ENCODE assay signal across 8 cellular contexts in the genomic region with DNA sequence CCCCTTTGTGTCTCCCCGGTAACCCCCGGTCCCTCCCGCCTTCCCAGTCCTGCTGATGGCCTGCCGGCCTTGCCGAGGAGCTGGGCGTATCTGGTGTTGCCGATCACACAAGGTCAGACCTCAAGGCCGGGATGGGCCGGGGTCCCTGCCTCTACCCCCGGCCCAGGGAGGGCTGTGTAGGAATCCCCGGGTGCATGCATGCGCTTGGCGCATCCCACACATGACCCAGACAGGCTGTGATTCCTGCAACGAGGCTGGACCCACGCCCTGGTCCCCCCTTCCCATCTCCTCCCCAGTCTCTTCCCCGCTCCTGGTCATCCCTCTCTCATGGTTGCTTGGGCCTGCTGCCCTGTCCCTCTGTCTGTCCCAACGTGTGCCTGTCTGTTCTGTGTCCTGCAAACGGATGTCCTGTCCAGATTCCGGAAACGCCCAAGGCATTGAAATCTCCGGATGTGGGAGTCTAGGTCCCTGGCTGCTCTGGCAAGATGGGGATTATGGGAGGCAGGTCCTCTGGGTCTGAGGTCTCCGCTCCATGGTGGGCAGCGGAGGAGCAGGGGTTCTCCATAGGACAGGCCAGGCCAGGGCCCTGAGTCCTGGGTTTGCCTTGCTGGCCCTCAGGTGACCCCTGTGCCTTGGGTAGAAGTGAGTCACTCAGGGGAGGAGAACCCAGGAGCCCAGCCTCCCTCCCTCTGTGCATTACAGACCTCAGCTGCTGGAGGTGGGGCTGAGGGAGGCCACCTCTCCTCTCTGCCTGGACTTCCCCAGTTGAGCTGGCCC. TPM values are rescaled to one million over a fixed set of nuclear protein-coding genes. Genes with fewer than 3 reads are reported as not detected.
DNase-seq lines count a peak whose midpoint lies in the region; ATAC-seq and TF ChIP-seq lines count a peak whose summit lies in the region.

No MANE protein-coding gene starts in this region.

- H3K4me1 Mint-ChIP-seq in CD4-positive, CD25-positive, alpha-beta regulatory T cell: peaks cover 3 to 64% (median 33%) of the 10 kb centered on the region in 4 donors
- peaks cover 19% of the 10 kb centered on the region for H3K4me1 Mint-ChIP-seq in activated T-helper 17 cell treated with anti-CD3 and anti-CD28 coated beads, Interleukin-2, amount 50 U/mL, for 72 hours

- TF ChIP-seq CTCF in LNCaP clone FGC (IDR thresholded peaks at IDR 0.05; ENCODE audit: control insufficient read depth, extremely low read depth, insufficient read depth): no peak
- no peak for TF ChIP-seq CTCF in prostate gland (IDR thresholded peaks at IDR 0.05)
- TF ChIP-seq CTCF in WERI-Rb-1 (IDR thresholded peaks at IDR 0.05; ENCODE audit: low read depth, low read length): no peak

- H3K4me3 ChIP-seq in CD4-positive, CD25-positive, alpha-beta regulatory T cell (ENCODE audit: low read depth, low read length): no peak overlapping the region
- H3K4me3 ChIP-seq in LNCaP clone FGC (ENCODE audit: low read depth, low read length) (peak overlapping the region; percentile 57), prostate gland (peak overlapping the region in 1 of 2 donors; percentile 68), WERI-Rb-1 (ENCODE audit: low read depth, low read length) (no peak overlapping the region)

- peaks cover 6% of the 10 kb centered on the region for H3K27me3 Mint-ChIP-seq in CD4-positive, CD25-positive, alpha-beta regulatory T cell
- no peaks in the 10 kb centered on the region for H3K27me3 Mint-ChIP-seq in activated T-helper 17 cell treated with anti-CD3 and anti-CD28 coated beads, Interleukin-2, amount 50 U/mL, for 72 hours

- H3K4me3 Mint-ChIP-seq in CD4-positive, CD25-positive, alpha-beta regulatory T cell: peak overlapping the region; percentile 74 to 84 (median 81)
- H3K4me3 Mint-ChIP-seq in activated T-helper 17 cell treated with anti-CD3 and anti-CD28 coated beads, Interleukin-2, amount 50 U/mL, for 72 hours: peak overlapping the region; percentile 78

- peak overlapping the region; percentile 74 for H3K27ac ChIP-seq in CD4-positive, CD25-positive, alpha-beta regulatory T cell (ENCODE audit: insufficient read depth, low read length, poor library complexity, severe bottlenecking)
- H3K27ac ChIP-seq in prostate gland: peak overlapping the region; percentile 74 to 75
- H3K27ac ChIP-seq in WERI-Rb-1: no peak overlapping the region

- no peaks in the 10 kb centered on the region for H3K9me3 ChIP-seq in CD4-positive, CD25-positive, alpha-beta regulatory T cell (ENCODE audit: control insufficient read depth in 2 of 2, low read length in 2 of 2)
- H3K9me3 ChIP-seq in prostate gland (no peaks in the 10 kb centered on the region), WERI-Rb-1 (ENCODE audit: severe bottlenecking) (no peaks in the 10 kb centered on the region)

- H3K36me3 ChIP-seq in CD4-positive, CD25-positive, alpha-beta regulatory T cell (ENCODE audit: control insufficient read depth, insufficient read depth, low read length): no peaks in the 10 kb centered on the region
- H3K36me3 ChIP-seq in prostate gland (no peaks in the 10 kb centered on the region), WERI-Rb-1 (peaks cover 7% of the 10 kb centered on the region)

- intact Hi-C loops in prostate gland (cut with DNase I): no loop called here

- DNase-seq in CD4-positive, CD25-positive, alpha-beta regulatory T cell: peak in 1 of 3 donors; percentile 28
- DNase-seq in LNCaP clone FGC (ENCODE audit: low read depth) (no peak), glomerular endothelial cell (ENCODE audit: extremely low read depth, low read depth, low spot score) (peak; percentile 31), prostate gland (ENCODE audit: low spot score) (no peak), WERI-Rb-1 (no peak)

- no peaks in the 10 kb centered on the region for H3K9me3 Mint-ChIP-seq in CD4-positive, CD25-positive, alpha-beta regulatory T cell
- no peaks in the 10 kb centered on the region for H3K9me3 Mint-ChIP-seq in activated T-helper 17 cell treated with anti-CD3 and anti-CD28 coated beads, Interleukin-2, amount 50 U/mL, for 72 hours

- 49% methylated on average over 23 of the region's 23 CpGs for WGBS in prostate gland

- H3K36me3 Mint-ChIP-seq in CD4-positive, CD25-positive, alpha-beta regulatory T cell: no peaks in the 10 kb centered on the region
- H3K36me3 Mint-ChIP-seq in activated T-helper 17 cell treated with anti-CD3 and anti-CD28 coated beads, Interleukin-2, amount 50 U/mL, for 72 hours (ENCODE audit: low read depth): peaks cover 6% of the 10 kb centered on the region

- peaks cover 45% of the 10 kb centered on the region for H3K4me1 ChIP-seq in CD4-positive, CD25-positive, alpha-beta regulatory T cell (ENCODE audit: control insufficient read depth, insufficient read depth, low read length, poor library complexity, severe bottlenecking)
- H3K4me1 ChIP-seq in prostate gland (replicated peaks): peaks cover 5% of the 10 kb centered on the region

- peak; percentile 33 to 49 for ATAC-seq in CD4-positive, CD25-positive, alpha-beta regulatory T cell (ENCODE audit: low read depth in 2 of 2)
- ATAC-seq in activated T-helper 17 cell treated with anti-CD3 and anti-CD28 coated beads, Interleukin-2, amount 50 U/mL, for 72 hours (replicated peaks): peak; percentile 81
- ATAC-seq in HG02884 (IDR thresholded peaks at IDR 0.05; ENCODE audit: unreplicated experiment) (no peak), HG02642 (IDR thresholded peaks at IDR 0.05; ENCODE audit: poor library complexity, unreplicated experiment) (no peak)

- TF ChIP-seq POLR2A in prostate gland (IDR thresholded peaks at IDR 0.05): no peak

- no peaks in the 10 kb centered on the region for H3K27me3 ChIP-seq in CD4-positive, CD25-positive, alpha-beta regulatory T cell (ENCODE audit: control insufficient read depth, insufficient read depth, low read length)
- H3K27me3 ChIP-seq in prostate gland (replicated peaks; ENCODE audit: insufficient read depth) (no peaks in the 10 kb centered on the region), WERI-Rb-1 (ENCODE audit: insufficient read depth, low read depth, severe bottlenecking) (no peaks in the 10 kb centered on the region)

- H3K27ac Mint-ChIP-seq in CD4-positive, CD25-positive, alpha-beta regulatory T cell: peak overlapping the region in 2 of 3 donors; percentile 76 to 90
- H3K27ac Mint-ChIP-seq in activated T-helper 17 cell treated with anti-CD3 and anti-CD28 coated beads, Interleukin-2, amount 50 U/mL, for 72 hours: peak overlapping the region; percentile 83

RNA-seq across cellular contexts. Expression of a gene that starts 1.6 kb away (rescaled TPM):
- total RNA-seq in CD4-positive, CD25-positive, alpha-beta regulatory T cell: 151 TPM
- 10 to 100 TPM; 43.2 to 61.7 (median 52.1) TPM for polyA plus RNA-seq in CD4-positive, CD25-positive, alpha-beta regulatory T cell
- total RNA-seq in activated T-helper 17 cell treated with anti-CD3 and anti-CD28 coated beads, Interleukin-2, amount 50 U/mL, for 72 hours: 100 to 1,000 TPM; 121 to 171 TPM
- total RNA-seq in glomerular endothelial cell (235 and 300 TPM in 2 replicates), prostate gland (100 to 1,000 TPM in 1 of 2 donors, 10 to 100 TPM in 1; 54.3 to 255 TPM)

RNA-seq across cellular contexts. Expression of a gene that starts 15.6 kb away (rescaled TPM):
- total RNA-seq in CD4-positive, CD25-positive, alpha-beta regulatory T cell: 232 TPM
- 100 to 1,000 TPM; 110 to 150 (median 125) TPM for polyA plus RNA-seq in CD4-positive, CD25-positive, alpha-beta regulatory T cell
- total RNA-seq in activated T-helper 17 cell treated with anti-CD3 and anti-CD28 coated beads, Interleukin-2, amount 50 U/mL, for 72 hours: 100 to 1,000 TPM; 132 to 260 TPM
- total RNA-seq in glomerular endothelial cell (94.5 and 117 TPM in 2 replicates), prostate gland (100 to 1,000 TPM in 1 of 2 donors, 10 to 100 TPM in 1; 64.9 to 121 TPM)

RNA-seq across cellular contexts. Expression of a gene that starts 40.4 kb away (rescaled TPM):
- not detected for total RNA-seq in CD4-positive, CD25-positive, alpha-beta regulatory T cell
- not detected for polyA plus RNA-seq in CD4-positive, CD25-positive, alpha-beta regulatory T cell
- under 1 TPM in 1 of 2 donors, not detected in 1; 0.17 TPM for total RNA-seq in activated T-helper 17 cell treated with anti-CD3 and anti-CD28 coated beads, Interleukin-2, amount 50 U/mL, for 72 hours
- 0.15 and 0.64 TPM in 2 replicates for total RNA-seq in glomerular endothelial cell
- total RNA-seq in prostate gland: 1 to 10 TPM in 1 of 2 donors, not detected in 1; 1.0 TPM

RNA-seq across cellular contexts. Expression of a gene that starts 53.5 kb away (rescaled TPM):
- 670 TPM for total RNA-seq in CD4-positive, CD25-positive, alpha-beta regulatory T cell
- 100 to 1,000 TPM; 122 to 174 (median 144) TPM for polyA plus RNA-seq in CD4-positive, CD25-positive, alpha-beta regulatory T cell
- 100 to 1,000 TPM; 184 to 261 TPM for total RNA-seq in activated T-helper 17 cell treated with anti-CD3 and anti-CD28 coated beads, Interleukin-2, amount 50 U/mL, for 72 hours
- total RNA-seq in glomerular endothelial cell (17.1 and 37.0 TPM in 2 replicates), prostate gland (10 to 100 TPM; 16.3 to 42.2 TPM)

Comparison
In these comparisons a context has a peak if more than half of its experiments do, and no peak if none do; other contexts are left out.
1. ATAC-seq: peak in CD4-positive, CD25-positive, alpha-beta regulatory T cell (2 of 2) and activated T-helper 17 cell treated with anti-CD3 and anti-CD28 coated beads, Interleukin-2, amount 50 U/mL, for 72 hours (single experiment); none in HG02884 (single experiment) and HG02642 (single experiment).